In genomic region chr7:98312201-98312600, GRCh38 we compare ENCODE assay signal across 1 cellular context.
TF ChIP-seq lines count a peak whose summit lies in the region.

No MANE protein-coding gene starts in this region.

TF ChIP-seq in H1, 55 proteins besides CTCF, POLR2A, EP300 and RAD21 (continued from another document):
- TF ChIP-seq CHD7 (IDR thresholded peaks at IDR 0.05; ENCODE audit: insufficient replicate concordance, low read length) (no peak), SUZ12 (IDR thresholded peaks at IDR 0.05; ENCODE audit: low read length) (no peak), SP4 (IDR thresholded peaks at IDR 0.05; ENCODE audit: low read length) (no peak), GABPA (IDR thresholded peaks at IDR 0.05; ENCODE audit: borderline replicate concordance, insufficient read depth, low read length) (no peak), CBX8 (IDR thresholded peaks at IDR 0.05; ENCODE audit: borderline replicate concordance, low read depth, low read length) (no peak), NANOG (IDR thresholded peaks at IDR 0.05; ENCODE audit: insufficient read depth, low read depth, low read length, poor library complexity, severe bottlenecking) (no peak), POU5F1 (IDR thresholded peaks at IDR 0.05; ENCODE audit: low read depth, low read length) (no peak)
